ENCODE assay signal across 11 cellular contexts in the genomic region with DNA sequence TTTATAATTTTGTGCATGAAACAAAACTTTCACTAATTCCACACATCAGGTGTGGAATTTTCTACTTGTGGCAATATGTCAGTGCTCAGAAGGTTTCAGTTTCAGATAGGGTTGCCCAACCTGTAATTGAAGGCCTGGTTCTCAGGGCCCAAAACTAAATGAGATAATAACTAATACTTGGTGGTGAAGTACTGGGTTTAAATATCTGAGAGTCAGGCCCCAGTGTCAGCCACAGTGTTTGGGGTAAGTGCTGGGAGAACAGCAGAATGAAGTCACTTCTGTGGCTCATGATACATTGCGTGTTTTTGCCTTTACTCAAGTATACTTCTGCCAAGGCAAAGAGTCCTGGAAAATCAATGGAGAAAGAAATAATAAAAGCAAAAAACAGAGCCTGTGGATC. TPM values are rescaled to one million over a fixed set of nuclear protein-coding genes. Genes with fewer than 3 reads are reported as not detected.
DNase-seq lines count a peak whose midpoint lies in the region; ATAC-seq, FAIRE-seq and TF ChIP-seq lines count a peak whose summit lies in the region.
"Had no signal": no experiment of that assay in that cellular context is flagged by ENCODE, and none has a peak within 500 bp of the region (broad histone marks: within the 10 kb centered on the region; RNA-seq: fewer than 3 reads in every experiment).

No MANE protein-coding gene starts in this region.

- peaks cover 66% of the 10 kb centered on the region for H3K4me1 Mint-ChIP-seq in HFFc6 (ENCODE audit: low read depth)
- peaks cover 72% of the 10 kb centered on the region for H3K4me1 Mint-ChIP-seq in activated naive CD8-positive, alpha-beta T cell treated with anti-CD3 and anti-CD28 coated beads for 36 hours
- H3K4me1 Mint-ChIP-seq in natural killer cell, result peaks cover 71 to 75% of the 10 kb centered on the region in 2 donors

- H3K27ac ChIP-seq in BLaER1 (0 out of 2 replicates have a peak overlapping the region, but pooled peaks have one; percentile 21), pancreas (no peak overlapping the region)
- H3K27ac ChIP-seq: epithelial cell of prostate had no signal

- FAIRE-seq in pancreas (lab: Jason Lieb, UNC), result no peak

- H3K4me3 Mint-ChIP-seq in HFFc6 (no peak overlapping the region), natural killer cell (no peak overlapping the region)
- H3K4me3 Mint-ChIP-seq in activated naive CD8-positive, alpha-beta T cell treated with anti-CD3 and anti-CD28 coated beads for 36 hours, result peak overlapping the region; percentile 51

- peaks cover 46% of the 10 kb centered on the region for H3K36me3 Mint-ChIP-seq in HFFc6 (ENCODE audit: low read depth)
- peaks cover 51% of the 10 kb centered on the region for H3K36me3 Mint-ChIP-seq in activated naive CD8-positive, alpha-beta T cell treated with anti-CD3 and anti-CD28 coated beads for 36 hours
- H3K36me3 Mint-ChIP-seq in natural killer cell, result peaks cover 13% of the 10 kb centered on the region

- no peaks in the 10 kb centered on the region for H3K27me3 ChIP-seq in BLaER1
- H3K27me3 ChIP-seq in pancreas, result no peaks in the 10 kb centered on the region

- H3K36me3 ChIP-seq in BLaER1 (peaks cover 89% of the 10 kb centered on the region), pancreas (peaks cover 0 to 20% (median 4%) of the 10 kb centered on the region in 3 donors)

- intact Hi-C loops in natural killer cell (cut with micrococcal nuclease), result no loop called here
- intact Hi-C loops in pancreas (cut with DNase I), result no loop called here

- H3K4me3 ChIP-seq in BLaER1 (no peak overlapping the region), pancreas (no peak overlapping the region)

- H3K27me3 Mint-ChIP-seq in HFFc6 (ENCODE audit: insufficient read depth) (no peaks in the 10 kb centered on the region), natural killer cell (ENCODE audit: low read depth in 2 of 2) (no peaks in the 10 kb centered on the region)
- H3K27me3 Mint-ChIP-seq in activated naive CD8-positive, alpha-beta T cell treated with anti-CD3 and anti-CD28 coated beads for 36 hours, result no peaks in the 10 kb centered on the region

- H3K9me3 ChIP-seq in BLaER1 (no peaks in the 10 kb centered on the region), pancreas (no peaks in the 10 kb centered on the region)

- peaks cover 49% of the 10 kb centered on the region for H3K4me1 ChIP-seq in BLaER1
- H3K4me1 ChIP-seq in pancreas, result peaks cover 19 to 39% (median 36%) of the 10 kb centered on the region in 3 donors

- H3K9me3 Mint-ChIP-seq in HFFc6 (no peaks in the 10 kb centered on the region), natural killer cell (no peaks in the 10 kb centered on the region)
- no peaks in the 10 kb centered on the region for H3K9me3 Mint-ChIP-seq in activated naive CD8-positive, alpha-beta T cell treated with anti-CD3 and anti-CD28 coated beads for 36 hours

- TF ChIP-seq CTCF in HFFc6 (IDR thresholded peaks at IDR 0.05) (no peak), natural killer cell (IDR thresholded peaks at IDR 0.05) (no peak), pancreas (IDR thresholded peaks at IDR 0.05) (no peak)

- WGBS in pancreas, 2 donors, result 68 to 85% methylated on average over 1 of the region's 1 CpG

- H3K9ac ChIP-seq in BLaER1, result peak overlapping the region; percentile 52

- H3K27ac Mint-ChIP-seq in HFFc6 (peak overlapping the region; percentile 54; the same call in 1 of the 2 replicates), natural killer cell (peak overlapping the region; percentile 74 to 78)
- H3K27ac Mint-ChIP-seq in activated naive CD8-positive, alpha-beta T cell treated with anti-CD3 and anti-CD28 coated beads for 36 hours, result peak overlapping the region; percentile 62

- DNase-seq in HFFc6 (peak; percentile 67), natural killer cell (no peak), pancreas (no peak), SW 1271 (lab: John Stamatoyannopoulos, UW) (no peak), NCI-H1694 (lab: John Stamatoyannopoulos, UW) (no peak)
- peak; percentile 4 for DNase-seq in activated naive CD8-positive, alpha-beta T cell treated with anti-CD3 and anti-CD28 coated beads for 36 hours
- DNase-seq: activated CD4-positive, alpha-beta T cell treated with anti-CD3 and anti-CD28 coated beads for 1 hour had no signal

- H4K20me1 ChIP-seq in BLaER1, result peaks cover 100% of the 10 kb centered on the region

- ATAC-seq in natural killer cell (peak in 2 of 3 donors; percentile 27 to 30), pancreas (no peak), HG03159 (IDR thresholded peaks at IDR 0.05; ENCODE audit: unreplicated experiment) (no peak)
- ATAC-seq: Right ventricle myocardium inferior had no signal

- peak overlapping the region; percentile 97 for H3K4me2 ChIP-seq in BLaER1

RNA-seq across cellular contexts. Expression of a gene that starts 5.6 kb away (rescaled TPM):
- 10 to 100 TPM; 41.7 to 53.6 (median 49.3) TPM for total RNA-seq in HFFc6 (2021; fragmentation: NEBNext Ultra II Directional; extraction: Animal tissue kit (Norgen Biotek cat#: 25700))
- total RNA-seq in activated naive CD8-positive, alpha-beta T cell treated with anti-CD3 and anti-CD28 coated beads for 36 hours, result 100 to 1,000 TPM; 123 to 133 TPM
- 100 to 1,000 TPM; 195 to 229 (median 207) TPM for total RNA-seq in natural killer cell
- 10 to 100 TPM; 28.9 to 52.8 (median 41.1) TPM for total RNA-seq in pancreas
- polyA plus RNA-seq in pancreas, result 10 to 100 TPM; 63.5 to 84.3 TPM

RNA-seq across cellular contexts. Expression of a gene that starts 5.9 kb away (rescaled TPM):
- total RNA-seq in HFFc6 (2021; fragmentation: NEBNext Ultra II Directional; extraction: Animal tissue kit (Norgen Biotek cat#: 25700)), result 10 to 100 TPM; 30.4 to 41.8 (median 37.3) TPM
- total RNA-seq in activated naive CD8-positive, alpha-beta T cell treated with anti-CD3 and anti-CD28 coated beads for 36 hours, result 10 to 100 TPM; 79.5 to 84.1 TPM
- total RNA-seq in natural killer cell, result 100 to 1,000 TPM; 232 to 264 (median 258) TPM
- 10 to 100 TPM; 35.0 to 68.3 (median 41.5) TPM for total RNA-seq in pancreas
- 100 to 1,000 TPM; 108 to 112 TPM for polyA plus RNA-seq in pancreas

RNA-seq across cellular contexts. Expression of a gene that starts 51.8 kb away (rescaled TPM):
- total RNA-seq in HFFc6 (2021; fragmentation: NEBNext Ultra II Directional; extraction: Animal tissue kit (Norgen Biotek cat#: 25700)), result 10 to 100 TPM; 77.9 to 91.6 (median 80.1) TPM
- total RNA-seq in activated naive CD8-positive, alpha-beta T cell treated with anti-CD3 and anti-CD28 coated beads for 36 hours, result 10 to 100 TPM; 44.6 to 53.5 TPM
- total RNA-seq in natural killer cell (10 to 100 TPM; 17.7 to 27.7 (median 25.1) TPM), pancreas (10 to 100 TPM; 14.0 to 25.9 (median 23.5) TPM)
- polyA plus RNA-seq in pancreas, result 10 to 100 TPM; 59.3 to 77.5 TPM

RNA-seq across cellular contexts. Expression of a gene that starts 52.4 kb away (rescaled TPM):
- 1 to 10 TPM; 3.5 to 9.1 (median 4.5) TPM for total RNA-seq in HFFc6 (2021; fragmentation: NEBNext Ultra II Directional; extraction: Animal tissue kit (Norgen Biotek cat#: 25700))
- total RNA-seq in activated naive CD8-positive, alpha-beta T cell treated with anti-CD3 and anti-CD28 coated beads for 36 hours, result 1 to 10 TPM; 1.5 to 3.2 TPM
- total RNA-seq in natural killer cell (1 to 10 TPM; 1.1 to 3.7 (median 3.0) TPM), pancreas (1 to 10 TPM; 2.1 to 5.5 (median 3.5) TPM)
- polyA plus RNA-seq in pancreas, result 10 to 100 TPM; 12.9 to 16.9 TPM

Comparison
In these comparisons a context has a peak if more than half of its experiments do, and no peak if none do; other contexts are left out.
1. DNase-seq: peak in HFFc6 (single experiment) and activated naive CD8-positive, alpha-beta T cell treated with anti-CD3 and anti-CD28 coated beads for 36 hours (single experiment); none in natural killer cell (single experiment), pancreas (0 of 6), SW 1271 (0 of 2) and NCI-H1694 (single experiment).
2. ATAC-seq: peak in natural killer cell (2 of 3); none in pancreas (0 of 4) and HG03159 (single experiment).
3. Peak in every context shown above with its lines, with median percentiles within 50 percentile points of each other: H3K27ac Mint-ChIP-seq.